Comparison of ENCODE assay signal across 8 cellular contexts in the genomic region with DNA sequence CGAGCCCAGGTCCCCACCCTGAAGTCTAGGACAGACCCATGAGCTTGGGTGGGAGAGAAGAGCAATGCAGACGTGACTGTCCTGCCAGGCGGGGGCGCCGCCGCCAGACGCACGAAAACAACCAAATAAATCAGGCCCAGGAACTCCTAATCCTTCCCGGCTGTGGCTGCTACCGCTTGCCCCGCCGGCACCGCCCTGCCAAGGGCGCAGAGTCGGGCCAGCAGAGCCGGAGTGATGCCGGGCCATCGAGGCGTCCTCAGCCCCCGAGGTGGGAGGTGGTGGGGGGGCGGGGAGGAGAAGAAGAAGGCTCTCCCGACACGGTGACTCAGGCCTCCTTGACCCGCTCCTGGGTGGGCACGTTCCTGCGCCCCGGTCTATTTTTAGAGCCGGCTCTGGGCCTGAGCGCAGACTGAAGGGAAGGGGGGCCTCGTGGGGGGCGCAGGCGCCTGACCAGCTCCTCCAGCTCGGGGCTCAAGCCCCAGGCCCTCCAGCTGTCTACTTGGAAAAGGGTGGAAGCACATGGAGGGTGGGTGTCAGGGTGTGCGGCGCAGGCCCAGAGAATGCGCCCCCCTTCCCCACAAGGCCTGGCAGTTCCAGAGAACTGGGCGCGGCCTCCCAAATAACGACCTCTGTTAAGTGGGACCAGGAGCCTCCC. TPM values are rescaled to one million over a fixed set of nuclear protein-coding genes. Genes with fewer than 3 reads are reported as not detected.
A peak's percentile ranks its signal among the peaks of the same experiment; 100 is the strongest.
DNase-seq lines count a peak whose midpoint lies in the region; ATAC-seq, FAIRE-seq and TF ChIP-seq lines count a peak whose summit lies in the region.

No MANE protein-coding gene starts in this region.

- H3K27me3 Mint-ChIP-seq in activated T-cell treated with anti-CD3 and anti-CD28 coated beads, Interleukin-2, amount 50 U/mL, for 24 hours = peaks cover 76% of the 10 kb centered on the region
- peaks cover 23% of the 10 kb centered on the region for H3K27me3 Mint-ChIP-seq in nephron (ENCODE audit: low read depth)

- ATAC-seq in GM21423 (IDR thresholded peaks at IDR 0.05; ENCODE audit: unreplicated experiment) = no peak
- no peak for ATAC-seq in HG02840 (IDR thresholded peaks at IDR 0.05; ENCODE audit: low FRiP score, unreplicated experiment)
- ATAC-seq in HG03432 (IDR thresholded peaks at IDR 0.05; ENCODE audit: unreplicated experiment) = no peak

- no peak for FAIRE-seq in frontal cortex (lab: Jason Lieb, UNC)

- H3K36me3 Mint-ChIP-seq in activated T-cell treated with anti-CD3 and anti-CD28 coated beads, Interleukin-2, amount 50 U/mL, for 24 hours (ENCODE audit: low read depth) = no peaks in the 10 kb centered on the region
- no peaks in the 10 kb centered on the region for H3K36me3 Mint-ChIP-seq in nephron (ENCODE audit: low read depth)

- H3K9me3 Mint-ChIP-seq in activated T-cell treated with anti-CD3 and anti-CD28 coated beads, Interleukin-2, amount 50 U/mL, for 24 hours = no peaks in the 10 kb centered on the region
- no peaks in the 10 kb centered on the region for H3K9me3 Mint-ChIP-seq in nephron

- DNase-seq in DMS53 (lab: John Stamatoyannopoulos, UW) = peak; percentile 75
- DNase-seq in NCI-H1105 (lab: John Stamatoyannopoulos, UW) = peak; percentile 16
- DNase-seq in activated T-cell treated with anti-CD3 and anti-CD28 coated beads, Interleukin-2, amount 50 U/mL, for 24 hours = peak; percentile 61
- peak; percentile 32 to 61 for DNase-seq in frontal cortex (ENCODE audit: low spot score in 2 of 2)

- peak in 1 of 3 experiments; percentile 37 for TF ChIP-seq CTCF in nephron (IDR thresholded peaks at IDR 0.05; ENCODE audit: unreplicated experiment in 3 of 3)

- H3K27ac Mint-ChIP-seq in activated T-cell treated with anti-CD3 and anti-CD28 coated beads, Interleukin-2, amount 50 U/mL, for 24 hours = no peak overlapping the region
- H3K27ac Mint-ChIP-seq in nephron = peak overlapping the region; percentile 93 to 99 (median 98)

- H3K4me1 Mint-ChIP-seq in activated T-cell treated with anti-CD3 and anti-CD28 coated beads, Interleukin-2, amount 50 U/mL, for 24 hours (ENCODE audit: low read depth) = peaks cover 13% of the 10 kb centered on the region
- peaks cover 46% of the 10 kb centered on the region for H3K4me1 Mint-ChIP-seq in nephron

- peak overlapping the region; percentile 21 for H3K4me3 Mint-ChIP-seq in activated T-cell treated with anti-CD3 and anti-CD28 coated beads, Interleukin-2, amount 50 U/mL, for 24 hours
- peak overlapping the region; percentile 69 to 86 (median 79) for H3K4me3 Mint-ChIP-seq in nephron

RNA-seq across cellular contexts. Expression of a gene that starts 10.8 kb away (rescaled TPM):
- 4.1 TPM for total RNA-seq in frontal cortex

RNA-seq across cellular contexts. Expression of a gene that starts 49.6 kb away (rescaled TPM):
- total RNA-seq in frontal cortex = 42.4 TPM

Comparison
In these comparisons a context has a peak if more than half of its experiments do, and no peak if none do; other contexts are left out.
1. DNase-seq: peak in every context shown above with its lines; median percentile 75 in DMS53; 61 in activated T-cell treated with anti-CD3 and anti-CD28 coated beads, Interleukin-2, amount 50 U/mL, for 24 hours; 46 in frontal cortex; 16 in NCI-H1105.